1 cellular context compared by ENCODE assay signal in the genomic region with DNA sequence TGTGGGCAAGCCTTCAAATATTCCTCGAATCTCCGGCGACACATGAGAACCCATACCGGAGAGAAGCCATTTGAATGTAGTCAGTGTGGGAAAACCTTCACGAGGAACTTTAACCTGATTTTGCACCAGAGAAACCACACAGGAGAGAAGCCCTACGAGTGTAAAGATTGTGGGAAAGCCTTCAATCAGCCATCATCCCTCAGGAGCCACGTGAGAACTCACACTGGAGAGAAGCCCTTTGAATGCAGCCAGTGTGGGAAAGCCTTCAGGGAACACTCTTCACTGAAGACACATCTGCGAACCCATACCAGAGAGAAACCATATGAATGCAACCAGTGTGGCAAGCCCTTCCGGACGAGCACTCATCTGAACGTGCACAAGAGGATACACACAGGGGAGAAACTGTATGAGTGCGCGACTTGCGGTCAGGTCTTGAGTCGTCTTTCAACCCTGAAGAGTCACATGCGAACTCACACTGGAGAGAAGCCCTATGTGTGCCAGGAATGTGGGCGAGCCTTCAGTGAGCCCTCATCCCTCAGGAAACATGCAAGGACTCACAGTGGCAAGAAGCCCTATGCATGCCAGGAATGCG.
A peak's percentile ranks its signal among the peaks of the same experiment; 100 is the strongest.
TF ChIP-seq lines count a peak whose summit lies in the region.

No MANE protein-coding gene starts in this region.

TF ChIP-seq in A549, 52 proteins besides CTCF, POLR2A, EP300 and RAD21:
- TF ChIP-seq GATA3 (IDR thresholded peaks at IDR 0.05; ENCODE audit: borderline replicate concordance) (peak; percentile 30; the same call in 1 of the 2 replicates), KDM5A (IDR thresholded peaks at IDR 0.05) (no peak), FOXS1 (CRISPR knock-in tag; IDR thresholded peaks at IDR 0.05) (no peak), ZC3H11A (IDR thresholded peaks at IDR 0.05) (no peak), MAX (IDR thresholded peaks at IDR 0.05) (no peak)
